ENCODE assay signal across 22 cellular contexts in genomic region chr21:7951854-7952519, GRCh38.
"Had no signal": no experiment of that assay in that cellular context is flagged by ENCODE, and none has a peak within 500 bp of the region (broad histone marks: within the 10 kb centered on the region; RNA-seq: fewer than 3 reads in every experiment).

No MANE protein-coding gene starts in this region.

- H3K27ac ChIP-seq: body of pancreas, epithelial cell of prostate, foreskin keratinocyte, psoas muscle, skin epidermis had no signal

- H3K27me3 ChIP-seq: body of pancreas, foreskin keratinocyte had no signal

- H3K4me1 ChIP-seq: body of pancreas, foreskin keratinocyte, psoas muscle had no signal

- ATAC-seq: activated CD8-positive, alpha-beta T cell treated with anti-CD3 and anti-CD28 coated beads, Interleukin-2, amount 10 ng/mL, durations not matched to agents 7 days and 5 days; activated T-cell treated with anti-CD3 and anti-CD28 coated beads, Interleukin-2, amount 50 U/mL, for 4 hours; body of pancreas; effector memory CD8-positive, alpha-beta T cell; foreskin keratinocyte; left ventricle myocardium superior; naive thymus-derived CD4-positive, alpha-beta T cell; right cardiac atrium; T-cell had no signal

- H3K4me3 ChIP-seq: body of pancreas, psoas muscle, skin epidermis had no signal

- DNase-seq: activated B cell treated with CpG ODN at 0.5 μM for 24 hours; activated CD4-positive, alpha-beta T cell treated with anti-CD3 and anti-CD28 coated beads for 48 hours; activated CD8-positive, alpha-beta memory T cell treated with anti-CD3 and anti-CD28 coated beads, Interleukin-2, amount 50 U/mL, for 4 hours; activated CD8-positive, alpha-beta T cell treated with anti-CD3 and anti-CD28 coated beads, Interleukin-2, amount 10 ng/mL, durations not matched to agents 7 days and 5 days; activated naive CD4-positive, alpha-beta T cell treated with anti-CD3 and anti-CD28 coated beads for 36 hours; activated T-cell treated with anti-CD3 and anti-CD28 coated beads, Interleukin-2, amount 50 U/mL, for 4 hours; body of pancreas; caudate nucleus; effector memory CD8-positive, alpha-beta T cell; foreskin keratinocyte; glutamatergic neuron; hypothalamus; left ventricle myocardium superior; mesenchymal stem cell; naive thymus-derived CD4-positive, alpha-beta T cell; psoas muscle; right cardiac atrium; stimulated activated CD4-positive, alpha-beta T cell treated with anti-CD3 and anti-CD28 coated beads, Interleukin-15, amount 100 ng/mL, for 24 hours; stimulated activated CD4-positive, alpha-beta T cell treated with anti-CD3 and anti-CD28 coated beads, Interleukin-2, amount 100 ng/mL, for 48 hours; T-cell had no signal
